In genomic region chr16:57925310-57925709, GRCh38 we compare ENCODE assay signal across 36 cellular contexts. TPM values are rescaled to one million over a fixed set of nuclear protein-coding genes. Genes with fewer than 3 reads are reported as not detected.
"Had no signal": no experiment of that assay in that cellular context is flagged by ENCODE, and none has a peak within 500 bp of the region (broad histone marks: within the 10 kb centered on the region; RNA-seq: fewer than 3 reads in every experiment).

No MANE protein-coding gene starts in this region.

- H3K27ac ChIP-seq: ascending aorta, body of pancreas, breast epithelium, SJSA1 had no signal

- H3K4me3 Mint-ChIP-seq: activated CD4-positive, alpha-beta memory T cell treated with anti-CD3 and anti-CD28 coated beads for 36 hours; activated CD4-positive, alpha-beta T cell treated with anti-CD3 and anti-CD28 coated beads for 36 hours; activated CD4-positive, alpha-beta T cell treated with anti-CD3 and anti-CD28 coated beads, Interleukin-2, amount 10 ng/mL, durations not matched to agents 7 days and 5 days; activated naive CD8-positive, alpha-beta T cell treated with anti-CD3 and anti-CD28 coated beads, Interleukin-2, amount 10 ng/mL, durations not matched to agents 7 days and 5 days; activated T-cell treated with anti-CD3 and anti-CD28 coated beads, Interleukin-2, amount 50 U/mL, for 72 hours; activated T-helper 17 cell treated with anti-CD3 and anti-CD28 coated beads, Interleukin-2, amount 50 U/mL, for 72 hours; T-helper 1 cell treated with Interleukin-12 subunit alpha and Interleukin-12 subunit beta and Interleukin-4 antibody, amounts not matched to agents 30 μg/mL and 1 μg/mL, for 36 hours; T-helper 2 cell treated with Interferon-gamma antibody and Interleukin-4, amounts not matched to agents 5 μg/mL and 100 μg/mL, for 36 hours; WTC11 had no signal

- H3K27me3 Mint-ChIP-seq: activated CD4-positive, alpha-beta memory T cell treated with anti-CD3 and anti-CD28 coated beads for 36 hours; activated CD4-positive, alpha-beta T cell treated with anti-CD3 and anti-CD28 coated beads for 36 hours had no signal

- H3K4me1 Mint-ChIP-seq: activated CD4-positive, alpha-beta T cell treated with anti-CD3 and anti-CD28 coated beads for 36 hours; activated CD4-positive, alpha-beta T cell treated with anti-CD3 and anti-CD28 coated beads, Interleukin-2, amount 10 ng/mL, durations not matched to agents 7 days and 5 days; activated naive CD8-positive, alpha-beta T cell treated with anti-CD3 and anti-CD28 coated beads, Interleukin-2, amount 10 ng/mL, durations not matched to agents 7 days and 5 days; activated T-helper 17 cell treated with anti-CD3 and anti-CD28 coated beads, Interleukin-2, amount 50 U/mL, for 72 hours had no signal

- H3K9me3 ChIP-seq: ascending aorta, body of pancreas, breast epithelium, SJSA1, SK-N-SH had no signal

- H3K9ac ChIP-seq: SK-N-SH had no signal

- H3K27me3 ChIP-seq: ascending aorta, body of pancreas, breast epithelium, SJSA1 had no signal

- H3K4me1 ChIP-seq: ascending aorta, body of pancreas, breast epithelium, SJSA1 had no signal

- DNase-seq: activated CD4-positive, alpha-beta memory T cell treated with anti-CD3 and anti-CD28 coated beads for 36 hours; activated CD4-positive, alpha-beta T cell treated with anti-CD3 and anti-CD28 coated beads for 36 hours; activated CD4-positive, alpha-beta T cell treated with anti-CD3 and anti-CD28 coated beads, Interleukin-2, amount 10 ng/mL, durations not matched to agents 7 days and 5 days; activated CD8-positive, alpha-beta memory T cell treated with anti-CD3 and anti-CD28 coated beads, Interleukin-2, amount 50 U/mL, for 4 hours; activated effector memory CD4-positive, alpha-beta T cell treated with anti-CD3 and anti-CD28 coated beads, Interleukin-2, amount 50 U/mL, for 16 hours; activated naive CD4-positive, alpha-beta T cell; activated naive CD4-positive, alpha-beta T cell treated with anti-CD3 and anti-CD28 coated beads, Interleukin-2, amount 50 U/mL, for 16 hours; activated naive CD8-positive, alpha-beta T cell treated with anti-CD3 and anti-CD28 coated beads, Interleukin-2, amount 10 ng/mL, durations not matched to agents 7 days and 5 days; activated T-cell treated with anti-CD3 and anti-CD28 coated beads for 4 hours; activated T-cell treated with anti-CD3 and anti-CD28 coated beads, Interleukin-2, amount 50 U/mL, for 72 hours; amygdala; body of pancreas; NCI-H1048; NCI-H1105 treated with DMSO at 0.1 percent for 48 hours; NCI-H1436; NCI-H1694; NCI-H1930; NCI-H2081 treated with DMSO at 0.1 percent for 48 hours; NCI-H446; NCI-H510A treated with DMSO at 0.1 percent for 48 hours; NCI-H526 treated with DMSO at 0.1 percent for 48 hours; NCI-H82; SHP77 treated with DMSO at 0.1 percent for 48 hours; SK-N-SH had no signal

- H3K4me2 ChIP-seq: SK-N-SH had no signal

- H3K9me3 Mint-ChIP-seq: activated CD4-positive, alpha-beta memory T cell treated with anti-CD3 and anti-CD28 coated beads for 36 hours; activated CD4-positive, alpha-beta T cell treated with anti-CD3 and anti-CD28 coated beads, Interleukin-2, amount 10 ng/mL, durations not matched to agents 7 days and 5 days; activated naive CD8-positive, alpha-beta T cell treated with anti-CD3 and anti-CD28 coated beads, Interleukin-2, amount 10 ng/mL, durations not matched to agents 7 days and 5 days; activated T-cell treated with anti-CD3 and anti-CD28 coated beads, Interleukin-2, amount 50 U/mL, for 72 hours; activated T-helper 17 cell treated with anti-CD3 and anti-CD28 coated beads, Interleukin-2, amount 50 U/mL, for 72 hours; T-helper 1 cell treated with Interleukin-12 subunit alpha and Interleukin-12 subunit beta and Interleukin-4 antibody, amounts not matched to agents 30 μg/mL and 1 μg/mL, for 36 hours; T-helper 2 cell treated with Interferon-gamma antibody and Interleukin-4, amounts not matched to agents 5 μg/mL and 100 μg/mL, for 36 hours; WTC11 had no signal

- H3K36me3 ChIP-seq: ascending aorta, breast epithelium, SJSA1 had no signal

- H3K27ac Mint-ChIP-seq: activated CD4-positive, alpha-beta memory T cell treated with anti-CD3 and anti-CD28 coated beads for 36 hours; activated CD4-positive, alpha-beta T cell treated with anti-CD3 and anti-CD28 coated beads for 36 hours; activated CD4-positive, alpha-beta T cell treated with anti-CD3 and anti-CD28 coated beads, Interleukin-2, amount 10 ng/mL, durations not matched to agents 7 days and 5 days; activated naive CD8-positive, alpha-beta T cell treated with anti-CD3 and anti-CD28 coated beads, Interleukin-2, amount 10 ng/mL, durations not matched to agents 7 days and 5 days; activated T-cell treated with anti-CD3 and anti-CD28 coated beads, Interleukin-2, amount 50 U/mL, for 72 hours; activated T-helper 17 cell treated with anti-CD3 and anti-CD28 coated beads, Interleukin-2, amount 50 U/mL, for 72 hours; T-helper 1 cell treated with Interleukin-12 subunit alpha and Interleukin-12 subunit beta and Interleukin-4 antibody, amounts not matched to agents 30 μg/mL and 1 μg/mL, for 36 hours; T-helper 2 cell treated with Interferon-gamma antibody and Interleukin-4, amounts not matched to agents 5 μg/mL and 100 μg/mL, for 36 hours; WTC11 had no signal

- ATAC-seq: activated CD4-positive, alpha-beta T cell treated with anti-CD3 and anti-CD28 coated beads for 36 hours; activated CD4-positive, CD25-positive, alpha-beta regulatory T cell treated with anti-CD3 and anti-CD28 coated beads, Interleukin-2, amount 50 U/mL, for 24 hours; activated T-cell treated with anti-CD3 and anti-CD28 coated beads, Interleukin-2, amount 50 U/mL, for 72 hours; activated T-helper 17 cell treated with anti-CD3 and anti-CD28 coated beads, Interleukin-2, amount 50 U/mL, for 72 hours; body of pancreas; Panc1; WTC11 had no signal

- H3K4me3 ChIP-seq: ascending aorta, body of pancreas, breast epithelium, SJSA1 had no signal

- H3K36me3 Mint-ChIP-seq: activated CD4-positive, alpha-beta memory T cell treated with anti-CD3 and anti-CD28 coated beads for 36 hours; activated naive CD8-positive, alpha-beta T cell treated with anti-CD3 and anti-CD28 coated beads, Interleukin-2, amount 10 ng/mL, durations not matched to agents 7 days and 5 days; WTC11 had no signal

- H3K9me2 ChIP-seq: SK-N-SH had no signal

RNA-seq across cellular contexts. Expression of gene CNGB1, which starts 45.6 kb away (rescaled TPM):
- total RNA-seq: activated CD4-positive, alpha-beta memory T cell treated with anti-CD3 and anti-CD28 coated beads for 36 hours; activated CD4-positive, alpha-beta T cell treated with anti-CD3 and anti-CD28 coated beads for 36 hours; activated CD4-positive, alpha-beta T cell treated with anti-CD3 and anti-CD28 coated beads, Interleukin-2, amount 10 ng/mL, durations not matched to agents 7 days and 5 days; activated naive CD8-positive, alpha-beta T cell treated with anti-CD3 and anti-CD28 coated beads, Interleukin-2, amount 10 ng/mL, durations not matched to agents 7 days and 5 days; activated T-cell treated with anti-CD3 and anti-CD28 coated beads, Interleukin-2, amount 50 U/mL, for 72 hours; activated T-helper 17 cell treated with anti-CD3 and anti-CD28 coated beads, Interleukin-2, amount 50 U/mL, for 72 hours; ascending aorta; body of pancreas; breast epithelium; cardiac septum; M059J; RPMI7951; WTC11 had no signal
